Comparison of ENCODE assay signal across 2 cellular contexts in genomic region chr2:112812318-112813042, GRCh38.
TF ChIP-seq lines count a peak whose summit lies in the region.

No MANE protein-coding gene starts in this region.

TF ChIP-seq in HepG2, 621 proteins besides CTCF, POLR2A, EP300 and RAD21:
- TF ChIP-seq CREB1 (IDR thresholded peaks at IDR 0.05) (no peak), CREB1 (CRISPR knock-in tag; IDR thresholded peaks at IDR 0.05) (no peak), RFX3 (CRISPR knock-in tag; IDR thresholded peaks at IDR 0.05) (no peak)

TF ChIP-seq in endothelial cell of umbilical vein, 7 proteins besides CTCF, POLR2A, EP300 and RAD21:
- TF ChIP-seq JUN (IDR thresholded peaks at IDR 0.05; ENCODE audit: borderline replicate concordance, insufficient read depth, insufficient read length, low read depth), result peak; percentile 47
- TF ChIP-seq EZH2 (IDR thresholded peaks at IDR 0.05; ENCODE audit: borderline replicate concordance, low read depth, low read length, severe bottlenecking), result no peak
- no peak for TF ChIP-seq POLR2AphosphoS5 (IDR thresholded peaks at IDR 0.05; ENCODE audit: insufficient read depth, low read depth, low read length)
